In the genomic region with DNA sequence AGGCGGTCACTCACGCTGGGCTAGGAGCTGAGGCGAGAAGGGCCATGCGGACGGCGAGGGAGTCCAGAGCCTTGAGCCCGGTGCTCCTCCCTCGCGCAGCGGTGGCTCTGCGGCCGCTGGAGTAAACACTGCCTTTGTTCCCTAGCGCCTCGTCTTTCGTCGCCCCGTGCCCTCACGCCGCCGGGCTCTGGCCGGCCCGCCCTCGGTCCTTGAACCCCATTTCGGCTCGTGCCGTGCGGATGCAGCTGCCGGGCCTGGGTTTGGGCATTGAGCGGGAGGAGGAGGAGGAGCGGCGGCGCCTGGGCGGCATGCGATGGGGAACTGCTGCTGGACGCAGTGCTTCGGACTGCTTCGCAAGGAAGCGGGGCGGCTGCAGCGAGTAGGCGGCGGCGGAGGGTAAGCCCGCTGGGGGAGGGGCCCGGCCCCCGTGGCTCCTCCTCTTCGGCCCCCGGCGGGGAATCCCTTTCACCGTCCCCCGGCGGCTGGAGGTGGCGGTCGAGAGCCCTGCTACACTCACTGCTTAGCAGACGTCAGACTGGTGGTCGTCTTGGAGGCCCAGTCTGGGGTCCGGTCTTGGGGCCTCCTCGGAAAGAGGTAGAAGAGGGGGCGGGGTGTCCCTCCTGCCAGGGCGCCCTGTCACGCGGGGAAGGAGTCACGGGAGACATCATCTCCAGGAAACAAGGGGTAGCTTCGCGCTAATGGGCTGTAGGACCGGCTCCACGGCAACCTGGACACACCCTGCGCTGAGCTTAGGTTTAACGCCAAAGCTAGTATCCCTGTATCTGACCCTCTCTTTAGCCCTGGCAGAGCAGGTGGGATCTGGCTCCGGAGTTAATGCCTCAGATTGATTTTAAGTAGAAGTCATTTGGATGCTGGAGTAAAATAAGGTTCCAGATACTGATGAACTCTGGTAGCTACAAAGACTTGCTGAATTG, we compare ENCODE assay signal across 1 cellular context.
TF ChIP-seq lines count a peak whose summit lies in the region.

A gene with protein sequence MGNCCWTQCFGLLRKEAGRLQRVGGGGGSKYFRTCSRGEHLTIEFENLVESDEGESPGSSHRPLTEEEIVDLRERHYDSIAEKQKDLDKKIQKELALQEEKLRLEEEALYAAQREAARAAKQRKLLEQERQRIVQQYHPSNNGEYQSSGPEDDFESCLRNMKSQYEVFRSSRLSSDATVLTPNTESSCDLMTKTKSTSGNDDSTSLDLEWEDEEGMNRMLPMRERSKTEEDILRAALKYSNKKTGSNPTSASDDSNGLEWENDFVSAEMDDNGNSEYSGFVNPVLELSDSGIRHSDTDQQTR (plus strand): TSS at position 9 of the 935 bp plus-strand sequence. CDS start 305 bp downstream, at position 314.

TF ChIP-seq in WTC11, 78 proteins besides CTCF, POLR2A, EP300 and RAD21 (continued from another document):
- TF ChIP-seq, protein P1, sequence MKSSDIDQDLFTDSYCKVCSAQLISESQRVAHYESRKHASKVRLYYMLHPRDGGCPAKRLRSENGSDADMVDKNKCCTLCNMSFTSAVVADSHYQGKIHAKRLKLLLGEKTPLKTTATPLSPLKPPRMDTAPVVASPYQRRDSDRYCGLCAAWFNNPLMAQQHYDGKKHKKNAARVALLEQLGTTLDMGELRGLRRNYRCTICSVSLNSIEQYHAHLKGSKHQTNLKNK (CRISPR knock-in tag; IDR thresholded peaks at IDR 0.05) = no peak
- TF ChIP-seq ZNF138 (CRISPR knock-in tag; conservative IDR thresholded peaks at IDR 0.05) = peak; percentile 69
- TF ChIP-seq, protein P2, sequence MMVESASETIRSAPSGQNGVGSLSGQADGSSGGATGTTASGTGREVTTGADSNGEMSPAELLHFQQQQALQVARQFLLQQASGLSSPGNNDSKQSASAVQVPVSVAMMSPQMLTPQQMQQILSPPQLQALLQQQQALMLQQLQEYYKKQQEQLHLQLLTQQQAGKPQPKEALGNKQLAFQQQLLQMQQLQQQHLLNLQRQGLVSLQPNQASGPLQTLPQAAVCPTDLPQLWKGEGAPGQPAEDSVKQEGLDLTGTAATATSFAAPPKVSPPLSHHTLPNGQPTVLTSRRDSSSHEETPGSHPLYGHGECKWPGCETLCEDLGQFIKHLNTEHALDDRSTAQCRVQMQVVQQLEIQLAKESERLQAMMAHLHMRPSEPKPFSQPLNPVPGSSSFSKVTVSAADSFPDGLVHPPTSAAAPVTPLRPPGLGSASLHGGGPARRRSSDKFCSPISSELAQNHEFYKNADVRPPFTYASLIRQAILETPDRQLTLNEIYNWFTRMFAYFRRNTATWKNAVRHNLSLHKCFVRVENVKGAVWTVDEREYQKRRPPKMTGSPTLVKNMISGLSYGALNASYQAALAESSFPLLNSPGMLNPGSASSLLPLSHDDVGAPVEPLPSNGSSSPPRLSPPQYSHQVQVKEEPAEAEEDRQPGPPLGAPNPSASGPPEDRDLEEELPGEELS (CRISPR knock-in tag; IDR thresholded peaks at IDR 0.05) = peak; percentile 42; the same call in 1 of the 2 replicates
- TF ChIP-seq, protein P3, sequence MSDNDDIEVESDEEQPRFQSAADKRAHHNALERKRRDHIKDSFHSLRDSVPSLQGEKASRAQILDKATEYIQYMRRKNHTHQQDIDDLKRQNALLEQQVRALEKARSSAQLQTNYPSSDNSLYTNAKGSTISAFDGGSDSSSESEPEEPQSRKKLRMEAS (CRISPR knock-in tag; IDR thresholded peaks at IDR 0.05) = peak; percentile 92
- TF ChIP-seq TP53 (CRISPR knock-in tag; IDR thresholded peaks at IDR 0.05) = peak; percentile 94; the same call in 1 of the 2 replicates
- peak; percentile 59; the same call in 1 of the 2 replicates for TF ChIP-seq SMAD3 (CRISPR knock-in tag; IDR thresholded peaks at IDR 0.05; ENCODE audit: borderline replicate concordance)
- TF ChIP-seq FOXK1 (CRISPR knock-in tag; IDR thresholded peaks at IDR 0.05) = peak; percentile 61
- TF ChIP-seq OVOL2 (CRISPR knock-in tag; IDR thresholded peaks at IDR 0.05; ENCODE audit: borderline replicate concordance) = no peak
- no peak for TF ChIP-seq ZNF671 (CRISPR knock-in tag; IDR thresholded peaks at IDR 0.05)
- TF ChIP-seq, protein P4, sequence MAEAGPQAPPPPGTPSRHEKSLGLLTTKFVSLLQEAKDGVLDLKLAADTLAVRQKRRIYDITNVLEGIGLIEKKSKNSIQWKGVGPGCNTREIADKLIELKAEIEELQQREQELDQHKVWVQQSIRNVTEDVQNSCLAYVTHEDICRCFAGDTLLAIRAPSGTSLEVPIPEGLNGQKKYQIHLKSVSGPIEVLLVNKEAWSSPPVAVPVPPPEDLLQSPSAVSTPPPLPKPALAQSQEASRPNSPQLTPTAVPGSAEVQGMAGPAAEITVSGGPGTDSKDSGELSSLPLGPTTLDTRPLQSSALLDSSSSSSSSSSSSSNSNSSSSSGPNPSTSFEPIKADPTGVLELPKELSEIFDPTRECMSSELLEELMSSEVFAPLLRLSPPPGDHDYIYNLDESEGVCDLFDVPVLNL (CRISPR knock-in tag; IDR thresholded peaks at IDR 0.05; ENCODE audit: borderline replicate concordance, low read depth) = no peak
- 0 out of 2 replicates have a peak, but pooled peaks have one; percentile 54 for TF ChIP-seq ZNF416 (CRISPR knock-in tag; IDR thresholded peaks at IDR 0.05)
- TF ChIP-seq, protein P5, sequence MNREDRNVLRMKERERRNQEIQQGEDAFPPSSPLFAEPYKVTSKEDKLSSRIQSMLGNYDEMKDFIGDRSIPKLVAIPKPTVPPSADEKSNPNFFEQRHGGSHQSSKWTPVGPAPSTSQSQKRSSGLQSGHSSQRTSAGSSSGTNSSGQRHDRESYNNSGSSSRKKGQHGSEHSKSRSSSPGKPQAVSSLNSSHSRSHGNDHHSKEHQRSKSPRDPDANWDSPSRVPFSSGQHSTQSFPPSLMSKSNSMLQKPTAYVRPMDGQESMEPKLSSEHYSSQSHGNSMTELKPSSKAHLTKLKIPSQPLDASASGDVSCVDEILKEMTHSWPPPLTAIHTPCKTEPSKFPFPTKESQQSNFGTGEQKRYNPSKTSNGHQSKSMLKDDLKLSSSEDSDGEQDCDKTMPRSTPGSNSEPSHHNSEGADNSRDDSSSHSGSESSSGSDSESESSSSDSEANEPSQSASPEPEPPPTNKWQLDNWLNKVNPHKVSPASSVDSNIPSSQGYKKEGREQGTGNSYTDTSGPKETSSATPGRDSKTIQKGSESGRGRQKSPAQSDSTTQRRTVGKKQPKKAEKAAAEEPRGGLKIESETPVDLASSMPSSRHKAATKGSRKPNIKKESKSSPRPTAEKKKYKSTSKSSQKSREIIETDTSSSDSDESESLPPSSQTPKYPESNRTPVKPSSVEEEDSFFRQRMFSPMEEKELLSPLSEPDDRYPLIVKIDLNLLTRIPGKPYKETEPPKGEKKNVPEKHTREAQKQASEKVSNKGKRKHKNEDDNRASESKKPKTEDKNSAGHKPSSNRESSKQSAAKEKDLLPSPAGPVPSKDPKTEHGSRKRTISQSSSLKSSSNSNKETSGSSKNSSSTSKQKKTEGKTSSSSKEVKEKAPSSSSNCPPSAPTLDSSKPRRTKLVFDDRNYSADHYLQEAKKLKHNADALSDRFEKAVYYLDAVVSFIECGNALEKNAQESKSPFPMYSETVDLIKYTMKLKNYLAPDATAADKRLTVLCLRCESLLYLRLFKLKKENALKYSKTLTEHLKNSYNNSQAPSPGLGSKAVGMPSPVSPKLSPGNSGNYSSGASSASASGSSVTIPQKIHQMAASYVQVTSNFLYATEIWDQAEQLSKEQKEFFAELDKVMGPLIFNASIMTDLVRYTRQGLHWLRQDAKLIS (CRISPR knock-in tag; IDR thresholded peaks at IDR 0.05; ENCODE audit: borderline replicate concordance) = peak; percentile 55; the same call in 1 of the 2 replicates
- no peak for TF ChIP-seq GTF2I (CRISPR knock-in tag; conservative IDR thresholded peaks at IDR 0.05)
- 0 out of 2 replicates have a peak, but pooled peaks have one; percentile 69 for TF ChIP-seq ZBTB21 (CRISPR knock-in tag; IDR thresholded peaks at IDR 0.05; ENCODE audit: borderline replicate concordance)
